In the genomic region with DNA sequence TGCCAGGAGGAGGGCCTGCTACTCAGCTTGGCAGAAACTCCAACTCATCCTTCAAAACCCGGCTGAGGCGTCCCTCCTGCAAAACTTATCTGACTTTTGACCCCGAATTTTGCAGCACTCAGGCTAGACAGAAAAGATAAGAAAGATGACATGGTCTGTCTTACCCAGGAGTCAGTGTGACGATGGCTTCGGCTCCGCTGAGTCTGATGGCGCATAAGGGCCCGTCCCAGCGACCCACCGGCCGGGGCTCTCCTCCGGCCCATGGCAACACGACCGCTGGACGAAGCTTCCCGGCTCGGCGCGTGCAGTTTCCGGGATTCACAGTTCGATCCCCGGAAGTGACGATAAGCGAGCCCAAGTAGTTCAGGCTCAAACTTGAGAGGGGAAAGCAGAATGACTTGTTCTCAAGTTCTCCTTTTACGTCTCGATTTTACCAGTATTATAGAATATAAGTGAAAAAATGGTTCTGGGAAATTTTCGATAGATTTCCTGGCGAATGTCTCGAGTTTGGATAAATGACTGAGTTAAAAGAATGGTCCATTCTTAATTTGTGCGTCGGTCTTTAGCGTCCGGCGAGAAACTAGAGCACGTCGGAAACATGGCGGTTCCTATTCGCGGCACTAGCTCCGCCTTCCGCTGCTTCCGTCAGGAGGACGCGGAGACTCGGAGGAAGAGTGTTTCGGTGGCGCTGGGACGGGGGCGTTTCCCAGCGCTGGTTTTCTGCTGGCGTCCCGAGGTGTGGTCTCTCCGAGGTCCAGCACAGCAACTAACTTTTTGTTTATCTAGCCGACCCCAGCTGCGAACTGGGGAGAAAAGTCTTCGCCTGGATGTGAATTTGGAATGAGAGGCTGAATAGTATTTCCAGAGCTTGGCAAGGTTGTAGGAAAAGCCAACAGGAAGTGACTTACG, we compare ENCODE assay signal across 1 cellular context.
TF ChIP-seq lines count a peak whose summit lies in the region.

TSS of gene LSG1 (minus strand) at position 292 of the 909 bp plus-strand sequence. CDS start at position 263, 29 bp downstream.

TF ChIP-seq in HepG2, 621 proteins besides CTCF, POLR2A, EP300 and RAD21 (continued from another document and continues in another):
- TF ChIP-seq ZNF142 (CRISPR knock-in tag; IDR thresholded peaks at IDR 0.05) (peak; percentile 44; the same call in 1 of the 2 replicates), ZFP37 (CRISPR knock-in tag; IDR thresholded peaks at IDR 0.05; ENCODE audit: borderline replicate concordance) (peak; percentile 50; the same call in 1 of the 2 replicates), CBFB (CRISPR knock-in tag; IDR thresholded peaks at IDR 0.05) (peak; percentile 52; the same call in 1 of the 2 replicates), JUN (CRISPR knock-in tag; IDR thresholded peaks at IDR 0.05) (no peak), ZNF224 (CRISPR knock-in tag; IDR thresholded peaks at IDR 0.05) (no peak), ZSCAN20 (CRISPR knock-in tag; IDR thresholded peaks at IDR 0.05; ENCODE audit: borderline replicate concordance) (no peak), SIX4 (CRISPR knock-in tag; IDR thresholded peaks at IDR 0.05) (0 out of 2 replicates have a peak, but pooled peaks have one; percentile 17), POLR2AphosphoS5 (IDR thresholded peaks at IDR 0.05; ENCODE audit: low read depth, low read length) (peak; percentile 63), MXI1 (IDR thresholded peaks at IDR 0.05; ENCODE audit: borderline replicate concordance, low read depth, low read length) (peak; percentile 87; the same call in 1 of the 3 replicates), MZF1 (CRISPR knock-in tag; IDR thresholded peaks at IDR 0.05; ENCODE audit: borderline replicate concordance) (no peak), POGZ (CRISPR knock-in tag; IDR thresholded peaks at IDR 0.05) (peak; percentile 95), ONECUT2 (CRISPR knock-in tag; IDR thresholded peaks at IDR 0.05) (peak; percentile 58), MYC (CRISPR knock-in tag; IDR thresholded peaks at IDR 0.05; ENCODE audit: borderline replicate concordance) (peak; percentile 68), EEA1 (CRISPR knock-in tag; IDR thresholded peaks at IDR 0.05; ENCODE audit: borderline replicate concordance) (no peak), NCOR1 (IDR thresholded peaks at IDR 0.05; ENCODE audit: borderline replicate concordance, low read length) (peak; percentile 64; the same call in 1 of the 2 replicates), STAT5B (CRISPR knock-in tag; IDR thresholded peaks at IDR 0.05) (0 out of 2 replicates have a peak, but pooled peaks have one; percentile 14), CBX5 (CRISPR knock-in tag; IDR thresholded peaks at IDR 0.05; ENCODE audit: borderline replicate concordance) (peak; percentile 71; the same call in 1 of the 2 replicates), KAT8 (CRISPR knock-in tag; IDR thresholded peaks at IDR 0.05) (peak; percentile 99), ZNF607 (CRISPR knock-in tag; IDR thresholded peaks at IDR 0.05; ENCODE audit: borderline replicate concordance) (no peak), ZMYM4 (CRISPR knock-in tag; IDR thresholded peaks at IDR 0.05) (peak; percentile 80), ZIK1 (CRISPR knock-in tag; IDR thresholded peaks at IDR 0.05; ENCODE audit: borderline replicate concordance, low read depth) (peak; percentile 40; the same call in 1 of the 2 replicates), ZNF614 (CRISPR knock-in tag; IDR thresholded peaks at IDR 0.05; ENCODE audit: borderline replicate concordance) (peak; percentile 89; the same call in 1 of the 2 replicates), KDM3A (CRISPR knock-in tag; IDR thresholded peaks at IDR 0.05; ENCODE audit: low read depth) (0 out of 2 replicates have a peak, but pooled peaks have one; percentile 79), BCL3 (CRISPR knock-in tag; IDR thresholded peaks at IDR 0.05) (peak; percentile 27; the same call in 1 of the 2 replicates), ARID4A (CRISPR knock-in tag; IDR thresholded peaks at IDR 0.05; ENCODE audit: borderline replicate concordance) (peak; percentile 88; the same call in 1 of the 2 replicates), HOXA7 (CRISPR knock-in tag; IDR thresholded peaks at IDR 0.05) (no peak), TOE1 (CRISPR knock-in tag; IDR thresholded peaks at IDR 0.05) (no peak), YEATS4 (CRISPR knock-in tag; IDR thresholded peaks at IDR 0.05; ENCODE audit: borderline replicate concordance) (peak; percentile 75; the same call in 1 of the 2 replicates), ZNF510 (CRISPR knock-in tag; IDR thresholded peaks at IDR 0.05; ENCODE audit: low read depth) (0 out of 2 replicates have a peak, but pooled peaks have one; percentile 61), ZBTB49 (CRISPR knock-in tag; IDR thresholded peaks at IDR 0.05; ENCODE audit: borderline replicate concordance) (no peak), MED13 (CRISPR knock-in tag; IDR thresholded peaks at IDR 0.05) (no peak), ZNF589 (CRISPR knock-in tag; conservative IDR thresholded peaks at IDR 0.05) (no peak)
- TF ChIP-seq, protein P1, sequence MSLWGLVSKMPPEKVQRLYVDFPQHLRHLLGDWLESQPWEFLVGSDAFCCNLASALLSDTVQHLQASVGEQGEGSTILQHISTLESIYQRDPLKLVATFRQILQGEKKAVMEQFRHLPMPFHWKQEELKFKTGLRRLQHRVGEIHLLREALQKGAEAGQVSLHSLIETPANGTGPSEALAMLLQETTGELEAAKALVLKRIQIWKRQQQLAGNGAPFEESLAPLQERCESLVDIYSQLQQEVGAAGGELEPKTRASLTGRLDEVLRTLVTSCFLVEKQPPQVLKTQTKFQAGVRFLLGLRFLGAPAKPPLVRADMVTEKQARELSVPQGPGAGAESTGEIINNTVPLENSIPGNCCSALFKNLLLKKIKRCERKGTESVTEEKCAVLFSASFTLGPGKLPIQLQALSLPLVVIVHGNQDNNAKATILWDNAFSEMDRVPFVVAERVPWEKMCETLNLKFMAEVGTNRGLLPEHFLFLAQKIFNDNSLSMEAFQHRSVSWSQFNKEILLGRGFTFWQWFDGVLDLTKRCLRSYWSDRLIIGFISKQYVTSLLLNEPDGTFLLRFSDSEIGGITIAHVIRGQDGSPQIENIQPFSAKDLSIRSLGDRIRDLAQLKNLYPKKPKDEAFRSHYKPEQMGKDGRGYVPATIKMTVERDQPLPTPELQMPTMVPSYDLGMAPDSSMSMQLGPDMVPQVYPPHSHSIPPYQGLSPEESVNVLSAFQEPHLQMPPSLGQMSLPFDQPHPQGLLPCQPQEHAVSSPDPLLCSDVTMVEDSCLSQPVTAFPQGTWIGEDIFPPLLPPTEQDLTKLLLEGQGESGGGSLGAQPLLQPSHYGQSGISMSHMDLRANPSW (CRISPR knock-in tag; IDR thresholded peaks at IDR 0.05; ENCODE audit: borderline replicate concordance), result 0 out of 2 replicates have a peak, but pooled peaks have one; percentile 32
- TF ChIP-seq, protein P2, sequence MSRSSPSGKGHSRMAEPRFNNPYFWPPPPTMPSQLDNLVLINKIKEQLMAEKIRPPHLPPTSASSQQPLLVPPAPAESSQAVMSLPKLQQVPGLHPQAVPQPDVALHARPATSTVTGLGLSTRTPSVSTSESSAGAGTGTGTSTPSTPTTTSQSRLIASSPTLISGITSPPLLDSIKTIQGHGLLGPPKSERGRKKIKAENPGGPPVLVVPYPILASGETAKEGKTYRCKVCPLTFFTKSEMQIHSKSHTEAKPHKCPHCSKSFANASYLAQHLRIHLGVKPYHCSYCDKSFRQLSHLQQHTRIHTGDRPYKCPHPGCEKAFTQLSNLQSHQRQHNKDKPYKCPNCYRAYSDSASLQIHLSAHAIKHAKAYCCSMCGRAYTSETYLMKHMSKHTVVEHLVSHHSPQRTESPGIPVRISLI (CRISPR knock-in tag; IDR thresholded peaks at IDR 0.05; ENCODE audit: borderline replicate concordance), result no peak
- TF ChIP-seq, protein P3, sequence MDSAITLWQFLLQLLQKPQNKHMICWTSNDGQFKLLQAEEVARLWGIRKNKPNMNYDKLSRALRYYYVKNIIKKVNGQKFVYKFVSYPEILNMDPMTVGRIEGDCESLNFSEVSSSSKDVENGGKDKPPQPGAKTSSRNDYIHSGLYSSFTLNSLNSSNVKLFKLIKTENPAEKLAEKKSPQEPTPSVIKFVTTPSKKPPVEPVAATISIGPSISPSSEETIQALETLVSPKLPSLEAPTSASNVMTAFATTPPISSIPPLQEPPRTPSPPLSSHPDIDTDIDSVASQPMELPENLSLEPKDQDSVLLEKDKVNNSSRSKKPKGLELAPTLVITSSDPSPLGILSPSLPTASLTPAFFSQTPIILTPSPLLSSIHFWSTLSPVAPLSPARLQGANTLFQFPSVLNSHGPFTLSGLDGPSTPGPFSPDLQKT (CRISPR knock-in tag; IDR thresholded peaks at IDR 0.05; ENCODE audit: borderline replicate concordance), result no peak
